1 cellular context compared by ENCODE assay signal in genomic region chr1:228378453-228379164, GRCh38.
TF ChIP-seq lines count a peak whose summit lies in the region.

No MANE protein-coding gene starts in this region.

TF ChIP-seq in WTC11, 78 proteins besides CTCF, POLR2A, EP300 and RAD21 (continued from another document and continues in another):
- TF ChIP-seq USF2 (CRISPR knock-in tag; IDR thresholded peaks at IDR 0.05) (no peak; the same call in 1 of the 2 replicates), ZNF425 (CRISPR knock-in tag; conservative IDR thresholded peaks at IDR 0.05) (no peak), ATF3 (CRISPR knock-in tag; conservative IDR thresholded peaks at IDR 0.05) (no peak), PREB (CRISPR knock-in tag; IDR thresholded peaks at IDR 0.05; ENCODE audit: borderline replicate concordance) (no peak), KAT7 (CRISPR knock-in tag; IDR thresholded peaks at IDR 0.05; ENCODE audit: borderline replicate concordance) (no peak), CBFB (CRISPR knock-in tag; IDR thresholded peaks at IDR 0.05; ENCODE audit: low read depth) (no peak), ZNF416 (CRISPR knock-in tag; IDR thresholded peaks at IDR 0.05) (no peak), E2F5 (CRISPR knock-in tag; IDR thresholded peaks at IDR 0.05) (peak; percentile 73; the same call in 1 of the 2 replicates), ATF6 (CRISPR knock-in tag; IDR thresholded peaks at IDR 0.05) (no peak), TEAD1 (CRISPR knock-in tag; IDR thresholded peaks at IDR 0.05) (no peak; the same call in 1 of the 2 replicates), USF1 (CRISPR knock-in tag; IDR thresholded peaks at IDR 0.05) (peak; percentile 72), GRHL2 (CRISPR knock-in tag; IDR thresholded peaks at IDR 0.05; ENCODE audit: insufficient replicate concordance, severe bottlenecking) (no peak), ARID4B (CRISPR knock-in tag; IDR thresholded peaks at IDR 0.05; ENCODE audit: borderline replicate concordance) (peak; percentile 71; the same call in 1 of the 2 replicates), ZBTB43 (CRISPR knock-in tag; IDR thresholded peaks at IDR 0.05) (0 out of 2 replicates have a peak, but pooled peaks have one; percentile 16), ZNF396 (CRISPR knock-in tag; IDR thresholded peaks at IDR 0.05; ENCODE audit: borderline replicate concordance) (no peak), ATF2 (CRISPR knock-in tag; IDR thresholded peaks at IDR 0.05; ENCODE audit: borderline replicate concordance, low read depth) (no peak), ETV6 (CRISPR knock-in tag; IDR thresholded peaks at IDR 0.05) (peak; percentile 75), IRF1 (CRISPR knock-in tag; IDR thresholded peaks at IDR 0.05) (no peak), ERG (CRISPR knock-in tag; IDR thresholded peaks at IDR 0.05) (no peak), SOX15 (CRISPR knock-in tag; IDR thresholded peaks at IDR 0.05) (no peak), NFYB (CRISPR knock-in tag; conservative IDR thresholded peaks at IDR 0.05; ENCODE audit: low read depth) (no peak), ZNF512 (CRISPR knock-in tag; IDR thresholded peaks at IDR 0.05; ENCODE audit: borderline replicate concordance) (no peak), ZNF281 (CRISPR knock-in tag; IDR thresholded peaks at IDR 0.05) (no peak), CREM (CRISPR knock-in tag; IDR thresholded peaks at IDR 0.05) (peak; percentile 29; the same call in 1 of the 2 replicates)
